1 cellular context compared by ENCODE assay signal in the genomic region with DNA sequence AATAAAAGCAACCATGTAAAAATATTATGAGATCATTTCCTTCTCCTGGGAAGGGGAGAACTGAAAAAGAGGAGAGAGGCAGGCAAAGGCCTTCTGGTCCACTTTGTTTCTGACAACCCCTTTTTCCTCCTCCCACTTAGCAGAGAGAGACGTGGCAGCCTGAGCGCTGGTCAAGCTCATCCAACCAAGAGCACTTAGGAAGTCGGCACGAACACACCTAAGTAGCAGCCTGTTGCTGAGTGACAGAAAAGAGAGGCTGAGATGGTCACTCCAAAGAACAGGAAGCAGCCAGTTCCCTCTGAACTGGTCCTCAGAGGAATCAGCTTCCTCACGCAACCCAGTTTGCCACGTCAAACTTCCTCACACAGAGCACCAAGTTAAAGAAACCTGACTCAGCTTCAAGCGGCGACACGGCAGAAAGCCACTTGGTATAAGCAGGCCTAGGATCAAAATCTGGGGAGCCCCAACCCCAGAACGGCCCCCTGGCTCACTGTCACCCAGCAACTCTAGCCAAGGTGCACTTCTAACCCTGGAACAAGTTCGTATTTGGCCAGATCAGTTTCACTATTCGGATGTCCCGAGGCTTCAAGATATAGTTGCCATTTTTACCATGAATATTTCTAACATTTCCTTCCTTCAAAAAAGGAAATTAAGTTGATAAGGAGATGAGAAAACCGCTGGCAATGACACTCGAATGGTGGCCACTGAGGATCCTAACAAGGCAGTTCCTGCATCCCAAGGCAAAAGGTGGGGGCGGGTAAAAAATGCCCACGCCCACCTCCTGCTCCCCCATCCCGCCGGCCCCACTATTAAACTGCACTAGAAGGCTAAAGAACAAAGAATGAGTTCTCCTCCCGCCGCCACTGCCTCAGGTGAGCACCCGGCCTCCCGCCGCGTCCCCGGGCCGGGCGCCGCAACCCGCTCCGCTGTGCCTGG.
TF ChIP-seq lines count a peak whose summit lies in the region.

No MANE protein-coding gene starts in this region.

TF ChIP-seq in IMR-90, 13 proteins besides CTCF, POLR2A, EP300 and RAD21:
- no peak for TF ChIP-seq NFE2L2 (IDR thresholded peaks at IDR 0.05; ENCODE audit: low read depth, low read length)
- no peak for TF ChIP-seq CEBPB (IDR thresholded peaks at IDR 0.05; ENCODE audit: low read depth, low read length)
- TF ChIP-seq RFX5 (IDR thresholded peaks at IDR 0.05; ENCODE audit: low read depth, low read length) = no peak
- no peak for TF ChIP-seq RCOR1 (IDR thresholded peaks at IDR 0.05; ENCODE audit: insufficient replicate concordance, low read length)
- TF ChIP-seq, protein P1, sequence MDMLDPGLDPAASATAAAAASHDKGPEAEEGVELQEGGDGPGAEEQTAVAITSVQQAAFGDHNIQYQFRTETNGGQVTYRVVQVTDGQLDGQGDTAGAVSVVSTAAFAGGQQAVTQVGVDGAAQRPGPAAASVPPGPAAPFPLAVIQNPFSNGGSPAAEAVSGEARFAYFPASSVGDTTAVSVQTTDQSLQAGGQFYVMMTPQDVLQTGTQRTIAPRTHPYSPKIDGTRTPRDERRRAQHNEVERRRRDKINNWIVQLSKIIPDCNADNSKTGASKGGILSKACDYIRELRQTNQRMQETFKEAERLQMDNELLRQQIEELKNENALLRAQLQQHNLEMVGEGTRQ (IDR thresholded peaks at IDR 0.05; ENCODE audit: low read depth, low read length) = no peak
- no peak for TF ChIP-seq SMC3 (IDR thresholded peaks at IDR 0.05; ENCODE audit: low read depth, low read length)
- TF ChIP-seq BHLHE40 (IDR thresholded peaks at IDR 0.05; ENCODE audit: low read depth, low read length) = no peak
- peak; percentile 66; the same call in 1 of the 2 replicates for TF ChIP-seq MXI1 (IDR thresholded peaks at IDR 0.05; ENCODE audit: borderline replicate concordance, low read depth, low read length)
- TF ChIP-seq, protein P2, sequence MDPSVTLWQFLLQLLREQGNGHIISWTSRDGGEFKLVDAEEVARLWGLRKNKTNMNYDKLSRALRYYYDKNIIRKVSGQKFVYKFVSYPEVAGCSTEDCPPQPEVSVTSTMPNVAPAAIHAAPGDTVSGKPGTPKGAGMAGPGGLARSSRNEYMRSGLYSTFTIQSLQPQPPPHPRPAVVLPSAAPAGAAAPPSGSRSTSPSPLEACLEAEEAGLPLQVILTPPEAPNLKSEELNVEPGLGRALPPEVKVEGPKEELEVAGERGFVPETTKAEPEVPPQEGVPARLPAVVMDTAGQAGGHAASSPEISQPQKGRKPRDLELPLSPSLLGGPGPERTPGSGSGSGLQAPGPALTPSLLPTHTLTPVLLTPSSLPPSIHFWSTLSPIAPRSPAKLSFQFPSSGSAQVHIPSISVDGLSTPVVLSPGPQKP (IDR thresholded peaks at IDR 0.05; ENCODE audit: borderline replicate concordance, low read depth, low read length) = no peak
- 0 out of 2 replicates have a peak, but pooled peaks have one; percentile 32 for TF ChIP-seq MAZ (IDR thresholded peaks at IDR 0.05; ENCODE audit: borderline replicate concordance, low read depth, low read length)
- TF ChIP-seq FOS (IDR thresholded peaks at IDR 0.05; ENCODE audit: low read depth, low read length) = no peak
- peak; percentile 83 for TF ChIP-seq MAFK (IDR thresholded peaks at IDR 0.05; ENCODE audit: low read depth, low read length)
- peak; percentile 85 for TF ChIP-seq CHD1 (IDR thresholded peaks at IDR 0.05; ENCODE audit: low read depth, low read length)
